ENCODE assay signal across 1 cellular context in genomic region chr1:227255086-227255732, GRCh38.
TF ChIP-seq lines count a peak whose summit lies in the region.

No MANE protein-coding gene starts in this region.

TF ChIP-seq in K562, 482 proteins besides CTCF, POLR2A, EP300 and RAD21 (continued from another document):
- no peak for TF ChIP-seq ELK1 (CRISPR knock-in tag; IDR thresholded peaks at IDR 0.05)
- TF ChIP-seq FOXJ3 (CRISPR knock-in tag; IDR thresholded peaks at IDR 0.05): no peak
- TF ChIP-seq E2F6 (IDR thresholded peaks at IDR 0.05; ENCODE audit: borderline replicate concordance in 1 of 2, extremely low read depth in 1 of 2, insufficient read depth in 1 of 2, insufficient read length in 1 of 2, low read depth in 1 of 2, low read length in 1 of 2, poor library complexity in 1 of 2, severe bottlenecking in 1 of 2): no peak
- TF ChIP-seq TCFL5 (CRISPR knock-in tag; conservative IDR thresholded peaks at IDR 0.05): no peak
